1 cellular context compared by ENCODE assay signal in the genomic region with DNA sequence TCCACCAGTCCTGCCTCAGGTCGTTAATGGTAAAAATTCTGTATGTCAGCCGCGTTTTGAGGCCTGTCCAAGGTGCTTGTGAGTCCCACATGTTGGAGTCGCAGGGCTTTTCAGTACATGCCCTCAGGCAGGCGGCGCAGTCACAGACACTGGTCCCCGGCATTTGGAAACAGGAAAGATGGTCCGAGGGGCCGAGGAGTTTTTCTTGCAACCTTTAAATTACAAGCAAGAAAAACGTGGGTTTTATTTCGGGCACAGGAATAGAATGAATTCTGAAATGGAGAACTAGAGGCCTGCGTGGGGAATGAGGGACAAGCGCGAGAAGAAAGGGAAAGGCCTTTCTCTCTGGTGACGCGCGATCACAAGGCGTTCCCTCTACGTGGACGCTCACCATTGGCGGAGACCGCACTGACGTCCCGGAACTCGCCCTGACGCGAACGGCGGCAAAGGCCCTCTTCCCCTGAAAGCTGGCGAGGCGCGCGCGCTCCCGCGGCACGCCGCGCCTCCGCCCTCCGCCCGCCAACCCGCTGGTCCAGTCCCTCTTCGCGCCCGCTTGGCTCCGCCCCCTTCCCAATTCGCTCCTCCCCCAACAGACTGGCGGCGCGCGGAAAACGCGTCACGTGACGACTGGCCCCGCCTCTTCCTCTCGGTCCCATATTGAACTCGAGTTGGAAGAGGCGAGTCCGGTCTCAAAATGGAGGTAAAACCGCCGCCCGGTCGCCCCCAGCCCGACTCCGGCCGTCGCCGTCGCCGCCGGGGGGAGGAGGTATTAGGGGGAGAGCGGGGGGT.
TF ChIP-seq lines count a peak whose summit lies in the region.

A gene (plus strand): TSS at position 689 of the 789 bp plus-strand sequence. CDS start 6 bp downstream, at position 695.

TF ChIP-seq in GM23338, 12 proteins besides CTCF, POLR2A, EP300 and RAD21 (continued from another document):
- TF ChIP-seq NANOG (IDR thresholded peaks at IDR 0.05; ENCODE audit: borderline replicate concordance) (no peak), EZH2 (IDR thresholded peaks at IDR 0.05; ENCODE audit: low read depth, unreplicated experiment) (no peak), JUNB (IDR thresholded peaks at IDR 0.05; ENCODE audit: unreplicated experiment) (no peak)
- TF ChIP-seq, protein P1, sequence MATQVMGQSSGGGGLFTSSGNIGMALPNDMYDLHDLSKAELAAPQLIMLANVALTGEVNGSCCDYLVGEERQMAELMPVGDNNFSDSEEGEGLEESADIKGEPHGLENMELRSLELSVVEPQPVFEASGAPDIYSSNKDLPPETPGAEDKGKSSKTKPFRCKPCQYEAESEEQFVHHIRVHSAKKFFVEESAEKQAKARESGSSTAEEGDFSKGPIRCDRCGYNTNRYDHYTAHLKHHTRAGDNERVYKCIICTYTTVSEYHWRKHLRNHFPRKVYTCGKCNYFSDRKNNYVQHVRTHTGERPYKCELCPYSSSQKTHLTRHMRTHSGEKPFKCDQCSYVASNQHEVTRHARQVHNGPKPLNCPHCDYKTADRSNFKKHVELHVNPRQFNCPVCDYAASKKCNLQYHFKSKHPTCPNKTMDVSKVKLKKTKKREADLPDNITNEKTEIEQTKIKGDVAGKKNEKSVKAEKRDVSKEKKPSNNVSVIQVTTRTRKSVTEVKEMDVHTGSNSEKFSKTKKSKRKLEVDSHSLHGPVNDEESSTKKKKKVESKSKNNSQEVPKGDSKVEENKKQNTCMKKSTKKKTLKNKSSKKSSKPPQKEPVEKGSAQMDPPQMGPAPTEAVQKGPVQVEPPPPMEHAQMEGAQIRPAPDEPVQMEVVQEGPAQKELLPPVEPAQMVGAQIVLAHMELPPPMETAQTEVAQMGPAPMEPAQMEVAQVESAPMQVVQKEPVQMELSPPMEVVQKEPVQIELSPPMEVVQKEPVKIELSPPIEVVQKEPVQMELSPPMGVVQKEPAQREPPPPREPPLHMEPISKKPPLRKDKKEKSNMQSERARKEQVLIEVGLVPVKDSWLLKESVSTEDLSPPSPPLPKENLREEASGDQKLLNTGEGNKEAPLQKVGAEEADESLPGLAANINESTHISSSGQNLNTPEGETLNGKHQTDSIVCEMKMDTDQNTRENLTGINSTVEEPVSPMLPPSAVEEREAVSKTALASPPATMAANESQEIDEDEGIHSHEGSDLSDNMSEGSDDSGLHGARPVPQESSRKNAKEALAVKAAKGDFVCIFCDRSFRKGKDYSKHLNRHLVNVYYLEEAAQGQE (IDR thresholded peaks at IDR 0.05; ENCODE audit: unreplicated experiment) = peak; percentile 30
- TF ChIP-seq, protein P2, sequence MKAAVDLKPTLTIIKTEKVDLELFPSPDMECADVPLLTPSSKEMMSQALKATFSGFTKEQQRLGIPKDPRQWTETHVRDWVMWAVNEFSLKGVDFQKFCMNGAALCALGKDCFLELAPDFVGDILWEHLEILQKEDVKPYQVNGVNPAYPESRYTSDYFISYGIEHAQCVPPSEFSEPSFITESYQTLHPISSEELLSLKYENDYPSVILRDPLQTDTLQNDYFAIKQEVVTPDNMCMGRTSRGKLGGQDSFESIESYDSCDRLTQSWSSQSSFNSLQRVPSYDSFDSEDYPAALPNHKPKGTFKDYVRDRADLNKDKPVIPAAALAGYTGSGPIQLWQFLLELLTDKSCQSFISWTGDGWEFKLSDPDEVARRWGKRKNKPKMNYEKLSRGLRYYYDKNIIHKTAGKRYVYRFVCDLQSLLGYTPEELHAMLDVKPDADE (IDR thresholded peaks at IDR 0.05) = no peak; the same call in 1 of the 2 replicates
